8 cellular contexts compared by ENCODE assay signal in genomic region chr11:126317681-126318641, GRCh38. TPM values are rescaled to one million over a fixed set of nuclear protein-coding genes. Genes with fewer than 3 reads are reported as not detected.
DNase-seq lines count a peak whose midpoint lies in the region; ATAC-seq and TF ChIP-seq lines count a peak whose summit lies in the region.

No MANE protein-coding gene starts in this region.

- H3K9ac ChIP-seq in SK-N-MC (ENCODE audit: insufficient read length) (no peak overlapping the region), endodermal cell (ENCODE audit: extremely low read depth, low read length, poor library complexity, severe bottlenecking) (no peak overlapping the region), neural progenitor cell (no peak overlapping the region)

- 0 out of 2 replicates have a peak overlapping the region, but pooled peaks have one; percentile 12 for H3K4me3 ChIP-seq in SK-N-MC
- no peak overlapping the region for H3K4me3 ChIP-seq in endodermal cell (ENCODE audit: low read length)
- no peak overlapping the region for H3K4me3 ChIP-seq in neural progenitor cell

- H4K20me1 ChIP-seq in neural progenitor cell (ENCODE audit: low read depth), result no peaks in the 10 kb centered on the region

- peak overlapping the region; percentile 88 for H3K27ac Mint-ChIP-seq in activated naive CD4-positive, alpha-beta T cell treated with anti-CD3 and anti-CD28 coated beads, Interleukin-2, amount 10 ng/mL, durations not matched to agents 7 days and 5 days
- H3K27ac Mint-ChIP-seq in endodermal cell, result no peak overlapping the region
- H3K27ac Mint-ChIP-seq in neural progenitor cell, result peak overlapping the region; percentile 49

- peak; percentile 43 for DNase-seq in activated naive CD4-positive, alpha-beta T cell treated with anti-CD3 and anti-CD28 coated beads, Interleukin-2, amount 10 ng/mL, durations not matched to agents 7 days and 5 days
- no peak for DNase-seq in activated naive CD4-positive, alpha-beta T cell treated with anti-CD3 and anti-CD28 coated beads, Interleukin-2, amount 50 U/mL, for 16 hours
- DNase-seq in SK-N-MC (ENCODE audit: low read depth, low spot score) (no peak), endodermal cell (no peak), neural progenitor cell (ENCODE audit: low spot score) (no peak), COLO829 (ENCODE audit: low spot score) (no peak), NCI-H2171 (lab: John Stamatoyannopoulos, UW) (no peak)

- H3K27me3 Mint-ChIP-seq in activated naive CD4-positive, alpha-beta T cell treated with anti-CD3 and anti-CD28 coated beads, Interleukin-2, amount 10 ng/mL, durations not matched to agents 7 days and 5 days, result no peaks in the 10 kb centered on the region
- H3K27me3 Mint-ChIP-seq in endodermal cell (ENCODE audit: insufficient read depth), result no peaks in the 10 kb centered on the region
- H3K27me3 Mint-ChIP-seq in neural progenitor cell (ENCODE audit: insufficient read depth, low read depth), result peaks cover 2% of the 10 kb centered on the region

- H2AFZ ChIP-seq in neural progenitor cell (replicated peaks), result no peak overlapping the region

- no peak overlapping the region for H3K4me2 ChIP-seq in neural progenitor cell

- peaks cover 8% of the 10 kb centered on the region for H3K9me3 Mint-ChIP-seq in activated naive CD4-positive, alpha-beta T cell treated with anti-CD3 and anti-CD28 coated beads, Interleukin-2, amount 10 ng/mL, durations not matched to agents 7 days and 5 days
- no peaks in the 10 kb centered on the region for H3K9me3 Mint-ChIP-seq in endodermal cell
- peaks cover 4% of the 10 kb centered on the region for H3K9me3 Mint-ChIP-seq in neural progenitor cell

- peaks cover 37% of the 10 kb centered on the region for H3K4me1 Mint-ChIP-seq in activated naive CD4-positive, alpha-beta T cell treated with anti-CD3 and anti-CD28 coated beads, Interleukin-2, amount 10 ng/mL, durations not matched to agents 7 days and 5 days
- H3K4me1 Mint-ChIP-seq in endodermal cell (peaks cover 6% of the 10 kb centered on the region), neural progenitor cell (peaks cover 5% of the 10 kb centered on the region)

- peak; percentile 32 for ATAC-seq in HG02981 (IDR thresholded peaks at IDR 0.05; ENCODE audit: unreplicated experiment)

- H3K4me1 ChIP-seq in endodermal cell (ENCODE audit: control insufficient read depth, insufficient read depth, low read length) (peaks cover 3% of the 10 kb centered on the region), neural progenitor cell (no peaks in the 10 kb centered on the region)

- H3K27me3 ChIP-seq in endodermal cell (ENCODE audit: control insufficient read depth, insufficient read depth, low read length, poor library complexity, severe bottlenecking) (no peaks in the 10 kb centered on the region), neural progenitor cell (no peaks in the 10 kb centered on the region)

- no peaks in the 10 kb centered on the region for H3K79me2 ChIP-seq in neural progenitor cell (ENCODE audit: low read depth)

- CTCF ChIA-PET in activated naive CD4-positive, alpha-beta T cell treated with anti-CD3 and anti-CD28 coated beads, Interleukin-2, amount 10 ng/mL, durations not matched to agents 7 days and 5 days (lab: Charles Lee), result interaction anchor here (0.8 to 2.0 kb wide), 8 partner anchors 7 to 165 kb away, joined by 3 to 16 read pairs (median 6); no protein-coding TSS in a partner anchor

- H3K4me3 Mint-ChIP-seq in activated naive CD4-positive, alpha-beta T cell treated with anti-CD3 and anti-CD28 coated beads, Interleukin-2, amount 10 ng/mL, durations not matched to agents 7 days and 5 days, result peak overlapping the region; percentile 35
- H3K4me3 Mint-ChIP-seq in endodermal cell (no peak overlapping the region), neural progenitor cell (no peak overlapping the region)

- peaks cover 32% of the 10 kb centered on the region for H3K36me3 Mint-ChIP-seq in activated naive CD4-positive, alpha-beta T cell treated with anti-CD3 and anti-CD28 coated beads, Interleukin-2, amount 10 ng/mL, durations not matched to agents 7 days and 5 days
- H3K36me3 Mint-ChIP-seq in endodermal cell (ENCODE audit: low read depth) (peaks cover 25% of the 10 kb centered on the region), neural progenitor cell (peaks cover 9% of the 10 kb centered on the region)

- TF ChIP-seq CTCF in endodermal cell (conservative IDR thresholded peaks at IDR 0.05) (no peak), neural progenitor cell (IDR thresholded peaks at IDR 0.05) (no peak)

- H3K36me3 ChIP-seq in SK-N-MC (ENCODE audit: insufficient read depth, low read length), result peaks cover 6% of the 10 kb centered on the region; the same call in 1 of the 2 replicates
- H3K36me3 ChIP-seq in endodermal cell (ENCODE audit: control insufficient read depth, insufficient read depth, low read length), result peaks cover 8% of the 10 kb centered on the region
- H3K36me3 ChIP-seq in neural progenitor cell, result no peaks in the 10 kb centered on the region

- WGBS in endodermal cell (ENCODE audit: insufficient coverage in 1 of 2, insufficient read length in 1 of 2), 2 experiments, result 93 to 96% methylated on average over 3 to 17 of the region's 17 CpGs

- H3K27ac ChIP-seq in SK-N-MC (peak overlapping the region; percentile 72), endodermal cell (ENCODE audit: low read depth, low read length) (peak overlapping the region; percentile 38), neural progenitor cell (no peak overlapping the region)

- no peaks in the 10 kb centered on the region for H3F3A ChIP-seq in neural progenitor cell (ENCODE audit: low read depth)

- no peaks in the 10 kb centered on the region for H3K9me3 ChIP-seq in SK-N-MC (ENCODE audit: low read depth, low read length)
- no peaks in the 10 kb centered on the region for H3K9me3 ChIP-seq in endodermal cell (ENCODE audit: control insufficient read depth, low read length)
- H3K9me3 ChIP-seq in neural progenitor cell (ENCODE audit: low read depth), result no peaks in the 10 kb centered on the region

RNA-seq across cellular contexts. Expression of gene DCPS, which starts 14.1 kb away (rescaled TPM):
- total RNA-seq in endodermal cell (10 to 100 TPM; 19.0 to 22.6 TPM), neural progenitor cell (ENCODE audit: low replicate concordance) (18.6 and 20.7 TPM in 2 replicates)
- 20.5 TPM for polyA plus RNA-seq in endodermal cell (2013, experiment 1 of 2)
- 19.2 TPM for polyA plus RNA-seq in endodermal cell (2013, experiment 2 of 2)

RNA-seq across cellular contexts. Expression of gene TIRAP, which starts 35.1 kb away (rescaled TPM):
- 10 to 100 TPM in 1 of 2 donors, 1 to 10 TPM in 1; 9.2 to 11.4 TPM for total RNA-seq in endodermal cell
- polyA plus RNA-seq in endodermal cell (2013, experiment 1 of 2), result 5.8 TPM
- polyA plus RNA-seq in endodermal cell (2013, experiment 2 of 2), result 5.9 TPM
- 4.6 and 5.3 TPM in 2 replicates for total RNA-seq in neural progenitor cell (ENCODE audit: low replicate concordance)

RNA-seq across cellular contexts. Expression of gene ST3GAL4, which starts 37.5 kb away (rescaled TPM):
- total RNA-seq in endodermal cell, result 10 to 100 TPM; 16.5 to 21.5 TPM
- polyA plus RNA-seq in endodermal cell (2013, experiment 1 of 2), result 15.6 TPM
- 13.3 TPM for polyA plus RNA-seq in endodermal cell (2013, experiment 2 of 2)
- total RNA-seq in neural progenitor cell (ENCODE audit: low replicate concordance), result 13.0 and 17.9 TPM in 2 replicates

RNA-seq across cellular contexts. Expression of gene FOXRED1, which starts 49.0 kb away (rescaled TPM):
- total RNA-seq in endodermal cell, result 10 to 100 TPM; 50.7 to 55.8 TPM
- 42.8 TPM for polyA plus RNA-seq in endodermal cell (2013, experiment 1 of 2)
- 32.7 TPM for polyA plus RNA-seq in endodermal cell (2013, experiment 2 of 2)
- total RNA-seq in neural progenitor cell (ENCODE audit: low replicate concordance), result 25.8 and 50.5 TPM in 2 replicates

RNA-seq across cellular contexts. Expression of gene SRPRA, which starts 49.3 kb away (rescaled TPM):
- 10 to 100 TPM; 68.4 to 79.2 TPM for total RNA-seq in endodermal cell
- 66.9 TPM for polyA plus RNA-seq in endodermal cell (2013, experiment 1 of 2)
- polyA plus RNA-seq in endodermal cell (2013, experiment 2 of 2), result 59.0 TPM
- total RNA-seq in neural progenitor cell (ENCODE audit: low replicate concordance), result 40.0 and 58.1 TPM in 2 replicates
